In the genomic region with DNA sequence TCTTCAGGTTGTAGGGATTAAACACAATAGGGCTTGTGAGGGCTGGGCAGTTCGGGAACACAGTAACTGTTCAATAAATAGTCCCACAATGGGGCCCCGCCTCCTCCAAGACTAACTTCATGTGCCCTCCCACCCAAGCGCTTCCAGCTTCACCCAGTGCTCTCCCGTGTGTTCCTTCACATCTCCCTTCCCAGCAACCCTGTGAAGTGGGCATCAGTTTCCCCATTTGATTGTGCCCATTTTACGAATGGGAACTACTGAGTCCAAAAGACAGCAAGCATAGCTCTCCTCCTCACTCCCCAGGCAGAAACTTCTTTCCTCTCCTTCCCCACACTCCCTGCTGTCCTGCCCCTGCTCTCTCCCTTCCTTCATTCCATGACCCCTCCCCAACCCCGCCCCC, we compare ENCODE assay signal across 2 cellular contexts.
TF ChIP-seq lines count a peak whose summit lies in the region.

No MANE protein-coding gene starts in this region.

TF ChIP-seq in A549, 52 proteins besides CTCF, POLR2A, EP300 and RAD21:
- TF ChIP-seq GATA3 (IDR thresholded peaks at IDR 0.05; ENCODE audit: borderline replicate concordance) (no peak), EHMT2 (IDR thresholded peaks at IDR 0.05; ENCODE audit: low read depth) (no peak), KDM1A (IDR thresholded peaks at IDR 0.05; ENCODE audit: low read depth) (peak; percentile 65; the same call in 1 of the 2 replicates), HEYL (CRISPR knock-in tag; IDR thresholded peaks at IDR 0.05) (no peak)
TF ChIP-seq in A549: peak in this region for 1.

TF ChIP-seq in K562, 482 proteins besides CTCF, POLR2A, EP300 and RAD21:
- TF ChIP-seq MED1 (CRISPR knock-in tag; IDR thresholded peaks at IDR 0.05; ENCODE audit: borderline replicate concordance) (no peak), RBM25 (IDR thresholded peaks at IDR 0.05; ENCODE audit: low read depth, low read length, severe bottlenecking) (peak; percentile 74), SMARCA5 (IDR thresholded peaks at IDR 0.05) (peak; percentile 59; the same call in 1 of the 2 replicates), ADNP (tag; IDR thresholded peaks at IDR 0.05) (0 out of 2 replicates have a peak, but pooled peaks have one; percentile 16), KDM1A (IDR thresholded peaks at IDR 0.05) (peak in 1 of 2 experiments; percentile 33; a peak in 1 of 4 replicates), BCOR (IDR thresholded peaks at IDR 0.05) (peak; percentile 77)
